Comparison of ENCODE assay signal across 15 cellular contexts in the genomic region with DNA sequence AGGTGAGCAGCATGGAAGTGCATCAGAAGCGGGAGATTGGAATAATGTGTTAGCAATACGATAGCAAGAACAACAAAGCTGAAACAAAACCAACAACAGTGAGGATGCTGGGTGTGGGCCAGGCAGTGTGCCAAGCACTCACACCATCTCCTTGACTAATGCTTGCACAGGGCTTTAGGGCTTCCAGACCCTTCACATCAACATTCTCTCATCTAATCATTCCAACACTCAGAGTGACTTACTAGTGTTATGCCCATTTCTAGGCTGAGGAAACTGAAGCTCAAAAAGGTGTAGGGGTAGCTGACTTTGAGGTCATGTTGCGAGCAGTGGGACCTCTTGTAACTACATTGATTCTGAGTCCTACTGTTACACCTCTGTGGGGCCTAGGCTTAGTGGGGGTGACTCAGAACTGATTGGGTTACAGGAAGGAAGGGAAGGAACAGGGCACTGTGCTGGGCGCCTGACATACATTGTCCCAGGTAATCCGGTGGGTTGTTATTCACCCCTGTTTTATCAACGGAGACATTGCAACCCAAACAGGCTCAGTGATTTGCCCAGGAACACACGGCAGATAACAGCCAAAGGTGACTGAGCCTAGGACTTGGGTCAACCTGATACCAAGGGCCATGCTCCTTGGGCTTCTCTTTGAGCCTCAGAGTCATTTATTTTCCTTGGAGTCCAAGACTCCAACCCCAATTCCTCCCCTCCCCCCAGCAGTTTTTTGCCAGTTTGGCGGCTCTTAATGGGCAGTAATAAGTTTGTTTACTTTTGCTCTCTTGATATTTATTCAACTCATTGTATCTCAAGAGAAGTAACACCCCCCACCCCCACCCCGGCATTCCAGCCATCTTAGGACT. TPM values are rescaled to one million over a fixed set of nuclear protein-coding genes. Genes with fewer than 3 reads are reported as not detected.
A peak's percentile ranks its signal among the peaks of the same experiment; 100 is the strongest.
DNase-seq lines count a peak whose midpoint lies in the region; ATAC-seq and TF ChIP-seq lines count a peak whose summit lies in the region.
"Had no signal": no experiment of that assay in that cellular context is flagged by ENCODE, and none has a peak within 500 bp of the region (broad histone marks: within the 10 kb centered on the region; RNA-seq: fewer than 3 reads in every experiment).

No MANE protein-coding gene starts in this region.

- H3K27ac ChIP-seq in GM23248 (no peak overlapping the region), esophagus (ENCODE audit: low read depth in 2 of 2, low read length in 1 of 2) (peak overlapping the region; percentile 78 to 95), gastrocnemius medialis (peak overlapping the region in 2 of 4 donors; percentile 36 to 95)
- H3K27ac ChIP-seq: coronary artery had no signal

- H3K4me3 ChIP-seq in GM23248 (no peak overlapping the region), esophagus (ENCODE audit: low read depth in 1 of 2, low read length in 2 of 2) (no peak overlapping the region), gastrocnemius medialis (no peak overlapping the region)
- H3K4me3 ChIP-seq: coronary artery had no signal

- H3K27me3 ChIP-seq in GM23248 (replicated peaks; ENCODE audit: insufficient read depth) (no peaks in the 10 kb centered on the region), esophagus (ENCODE audit: control insufficient read depth in 1 of 2, insufficient read depth in 2 of 2, low read length in 2 of 2) (no peaks in the 10 kb centered on the region), gastrocnemius medialis (no peaks in the 10 kb centered on the region)

- ATAC-seq in stimulated activated naive CD8-positive, alpha-beta T cell treated with anti-CD3 and anti-CD28 coated beads, Interleukin-15, Interleukin-2, amounts not matched to agents 100 U/mL and 50 U/mL, for 24 hours: no peak
- ATAC-seq in gastrocnemius medialis: no peak
- ATAC-seq: natural killer cell treated with Interleukin-12 subunit alpha and Interleukin-12 subunit beta and Interleukin-15 and Interleukin-18, amount 100 ng/mL, for 72 hours had no signal

- no peak overlapping the region for H3K4me3 Mint-ChIP-seq in osteocyte (ENCODE audit: unreplicated experiment)
- H3K4me3 Mint-ChIP-seq: natural killer cell treated with Interleukin-12 subunit alpha and Interleukin-12 subunit beta and Interleukin-15 and Interleukin-18, amount 100 ng/mL, for 72 hours had no signal

- in situ Hi-C loops in GM23248 (cut with MboI) (no loop called here), gastrocnemius medialis (cut with MboI; ENCODE audit: low sequenced_read_pairs in 4 of 4) (no loop called here)

- DNase-seq in GM23248 (peak; percentile 34), NCI-H2029 treated with DMSO at 0.1 percent for 48 hours (lab: John Stamatoyannopoulos, UW) (peak; percentile 91), osteocyte (ENCODE audit: extremely low spot score, unreplicated experiment) (no peak), middle frontal gyrus (ENCODE audit: extremely low spot score, low spot score) (no peak), Kasumi-1 (lab: John Stamatoyannopoulos, UW) (no peak), gastrocnemius medialis (no peak)
- no peak for DNase-seq in stimulated activated naive CD8-positive, alpha-beta T cell treated with anti-CD3 and anti-CD28 coated beads, Interleukin-15, Interleukin-2, amounts not matched to agents 100 U/mL and 50 U/mL, for 24 hours
- DNase-seq: activated CD4-positive, CD25-positive, alpha-beta regulatory T cell; activated gamma-delta T cell; DMS 273 treated with DMSO at 0.1 percent for 48 hours; NCI-H2171; SW 1271 had no signal

- no peak overlapping the region for H3K9ac ChIP-seq in GM23248

- H3K9me3 Mint-ChIP-seq in osteocyte (ENCODE audit: unreplicated experiment): no peaks in the 10 kb centered on the region
- H3K9me3 Mint-ChIP-seq: natural killer cell treated with Interleukin-12 subunit alpha and Interleukin-12 subunit beta and Interleukin-15 and Interleukin-18, amount 100 ng/mL, for 72 hours had no signal

- H3K36me3 ChIP-seq in GM23248 (ENCODE audit: low read depth) (no peaks in the 10 kb centered on the region), esophagus (ENCODE audit: control insufficient read depth in 2 of 2, insufficient read depth in 2 of 2, low read length in 1 of 2) (no peaks in the 10 kb centered on the region), gastrocnemius medialis (no peaks in the 10 kb centered on the region)

- H3F3A ChIP-seq in GM23248 (ENCODE audit: insufficient read depth): no peaks in the 10 kb centered on the region

- H3K4me1 Mint-ChIP-seq in osteocyte (ENCODE audit: unreplicated experiment): peaks cover 18% of the 10 kb centered on the region

- H3K9me2 ChIP-seq in GM23248 (ENCODE audit: insufficient read depth): no peaks in the 10 kb centered on the region

- H3K27ac Mint-ChIP-seq in osteocyte (ENCODE audit: unreplicated experiment): peak overlapping the region; percentile 71
- H3K27ac Mint-ChIP-seq: natural killer cell treated with Interleukin-12 subunit alpha and Interleukin-12 subunit beta and Interleukin-15 and Interleukin-18, amount 100 ng/mL, for 72 hours had no signal

- intact Hi-C loops in gastrocnemius medialis (cut with DNase I; ENCODE audit: low total_unique reads): no loop called here

- H2AFZ ChIP-seq in GM23248: no peak overlapping the region

- H3K27me3 Mint-ChIP-seq in osteocyte (ENCODE audit: unreplicated experiment): no peaks in the 10 kb centered on the region
- H3K27me3 Mint-ChIP-seq: natural killer cell treated with Interleukin-12 subunit alpha and Interleukin-12 subunit beta and Interleukin-15 and Interleukin-18, amount 100 ng/mL, for 72 hours had no signal

- H3K4me2 ChIP-seq in GM23248 (ENCODE audit: unreplicated experiment): no peak overlapping the region

- WGBS in GM23248 (ENCODE audit: low coverage in 1 of 2, low lambda C conversion rate in 2 of 2, missing lambda C conversion rate in 2 of 2), 2 experiments: 79 to 85% methylated on average over 9 of the region's 9 CpGs
- WGBS in esophagus, 2 donors: 66 to 73% methylated on average over 9 of the region's 9 CpGs

- H4K20me1 ChIP-seq in GM23248 (ENCODE audit: insufficient read depth): no peaks in the 10 kb centered on the region

- TF ChIP-seq CTCF in osteocyte (IDR thresholded peaks at IDR 0.05) (no peak), gastrocnemius medialis (IDR thresholded peaks at IDR 0.05 in 4 of 5, conservative IDR thresholded peaks at IDR 0.05 in 1 of 5) (no peak)

- H3K4me1 ChIP-seq in GM23248 (ENCODE audit: insufficient read depth): peaks cover 5% of the 10 kb centered on the region; the same call in 1 of the 2 replicates
- peaks cover 11 to 20% of the 10 kb centered on the region in 2 donors for H3K4me1 ChIP-seq in esophagus (ENCODE audit: control insufficient read depth in 2 of 2, insufficient read depth in 2 of 2, low read length in 1 of 2)
- H3K4me1 ChIP-seq in gastrocnemius medialis: peaks cover 69 to 71% of the 10 kb centered on the region in 2 donors

- no peak for TF ChIP-seq POLR2A in gastrocnemius medialis (IDR thresholded peaks at IDR 0.05)

- no peaks in the 10 kb centered on the region for H3K79me2 ChIP-seq in GM23248 (ENCODE audit: insufficient read depth)

- H3K36me3 Mint-ChIP-seq in osteocyte (ENCODE audit: unreplicated experiment): peaks cover 7% of the 10 kb centered on the region
- H3K36me3 Mint-ChIP-seq: natural killer cell treated with Interleukin-12 subunit alpha and Interleukin-12 subunit beta and Interleukin-15 and Interleukin-18, amount 100 ng/mL, for 72 hours had no signal

- no peaks in the 10 kb centered on the region for H3K9me3 ChIP-seq in GM23248 (ENCODE audit: low read depth)
- no peaks in the 10 kb centered on the region for H3K9me3 ChIP-seq in esophagus (ENCODE audit: control insufficient read depth in 2 of 2, insufficient read depth in 1 of 2, low read depth in 1 of 2, low read length in 1 of 2)
- no peaks in the 10 kb centered on the region for H3K9me3 ChIP-seq in gastrocnemius medialis

RNA-seq across cellular contexts. Expression of a gene that starts 9.5 kb away (rescaled TPM):
- total RNA-seq in GM23248 (2014; rRNA removed; shearing (Covaris generic)): 9.0 and 12.3 TPM in 2 replicates
- 8.8 and 9.5 TPM in 2 replicates for polyA plus RNA-seq in GM23248 (2016; fragmentation: Nextera tagmentation; extraction: Ambion mirVana)
- polyA plus RNA-seq in esophagus: 1 to 10 TPM; 1.9 to 5.8 TPM
- total RNA-seq in osteocyte: 34.8 and 40.0 TPM in 2 replicates
- 10 to 100 TPM in 3 of 4 donors, 1 to 10 TPM in 1; 9.1 to 48.3 (median 12.1) TPM for total RNA-seq in gastrocnemius medialis
- total RNA-seq: natural killer cell treated with Interleukin-12 subunit alpha and Interleukin-12 subunit beta and Interleukin-15 and Interleukin-18, amount 100 ng/mL, for 72 hours had no signal

Comparison
In these comparisons a context has a peak if more than half of its experiments do, and no peak if none do; other contexts are left out.
1. DNase-seq: peak in GM23248 (single experiment) and NCI-H2029 treated with DMSO at 0.1 percent for 48 hours (single experiment); none in osteocyte (single experiment), middle frontal gyrus (single experiment), Kasumi-1 (0 of 2), stimulated activated naive CD8-positive, alpha-beta T cell treated with anti-CD3 and anti-CD28 coated beads, Interleukin-15, Interleukin-2, amounts not matched to agents 100 U/mL and 50 U/mL, for 24 hours (single experiment) and gastrocnemius medialis (0 of 2).